ENCODE assay signal across 11 cellular contexts in the genomic region with DNA sequence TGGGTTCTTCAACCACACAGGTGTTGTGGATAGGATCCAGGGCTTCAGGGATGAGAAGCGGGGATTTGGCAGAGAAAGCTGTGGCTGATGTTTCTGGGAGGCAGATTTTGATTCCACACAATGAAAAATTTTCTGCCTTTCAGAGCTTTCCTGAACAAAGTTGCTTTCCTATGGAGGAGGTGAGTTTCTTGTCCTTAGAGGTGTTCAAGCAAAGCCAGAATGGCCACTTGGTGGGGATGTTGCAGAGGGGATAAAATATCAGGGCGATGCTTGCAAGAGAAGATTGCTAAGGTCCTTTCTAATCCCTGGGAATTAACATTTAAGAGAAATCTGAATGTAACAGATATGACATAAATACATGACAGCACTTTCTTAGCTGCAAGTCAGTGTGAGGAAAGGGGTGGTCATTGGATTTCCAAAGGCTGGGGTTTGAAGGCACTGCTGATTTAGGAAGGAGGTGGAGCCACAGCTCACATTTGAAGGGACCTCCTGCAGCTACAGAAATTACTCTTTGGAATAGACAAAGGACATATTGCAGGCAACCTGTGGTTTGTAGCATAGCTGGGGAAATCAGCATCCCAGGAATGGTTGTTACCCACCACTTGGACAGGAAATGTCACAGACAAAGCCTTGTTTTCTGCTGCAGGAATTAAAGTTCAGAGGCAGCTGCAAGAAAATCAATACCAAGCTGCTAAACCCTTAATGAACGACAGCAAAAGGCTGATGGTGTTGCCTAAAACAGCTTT.
DNase-seq lines count a peak whose midpoint lies in the region; ATAC-seq and TF ChIP-seq lines count a peak whose summit lies in the region.
"Had no signal": no experiment of that assay in that cellular context is flagged by ENCODE, and none has a peak within 500 bp of the region (broad histone marks: within the 10 kb centered on the region; RNA-seq: fewer than 3 reads in every experiment).

No MANE protein-coding gene starts in this region.

- no peak overlapping the region for H2BK12ac ChIP-seq in H9 (ENCODE audit: insufficient read length, low read depth, low read length)

- H3K23me2 ChIP-seq in H9 (ENCODE audit: insufficient read length, low read depth, low read length, poor library complexity, severe bottlenecking) = peaks cover 3% of the 10 kb centered on the region

- no peak overlapping the region for H4K91ac ChIP-seq in H9 (ENCODE audit: insufficient read length, low read depth, low read length)

- no peak overlapping the region for H3K18ac ChIP-seq in H9 (ENCODE audit: insufficient read length, low read depth, low read length)

- DNase-seq in DMS114 treated with DMSO at 0.1 percent for 48 hours (lab: John Stamatoyannopoulos, UW; ENCODE audit: unreplicated experiment) = peak; percentile 1
- peak; percentile 37 for DNase-seq in H9
- DNase-seq in OCI-M1 (lab: John Stamatoyannopoulos, UW) = peak; percentile 12
- peak; percentile 45 for DNase-seq in inferior parietal cortex (ENCODE audit: extremely low spot score)
- DNase-seq in activated CD8-positive, alpha-beta memory T cell treated with anti-CD3 and anti-CD28 coated beads, Interleukin-2, amount 10 ng/mL, durations not matched to agents 7 days and 5 days = no peak
- DNase-seq in thyroid gland = no peak
- DNase-seq: EL, naive B cell, NCI-H1694, T1000 had no signal

- no peak overlapping the region for H2BK120ac ChIP-seq in H9 (ENCODE audit: low read depth, low read length, poor library complexity, severe bottlenecking)

- no peak overlapping the region for H4K5ac ChIP-seq in H9 (ENCODE audit: insufficient read length, low read depth, low read length)

- no peak for TF ChIP-seq POLR2A in thyroid gland (IDR thresholded peaks at IDR 0.05)

- H3K27ac Mint-ChIP-seq in H9 = no peak overlapping the region
- no peak overlapping the region for H3K27ac Mint-ChIP-seq in activated CD8-positive, alpha-beta memory T cell treated with anti-CD3 and anti-CD28 coated beads, Interleukin-2, amount 10 ng/mL, durations not matched to agents 7 days and 5 days
- H3K27ac Mint-ChIP-seq: naive B cell had no signal

- H2AFZ ChIP-seq in H9 (ENCODE audit: low read length) = no peak overlapping the region

- H2BK20ac ChIP-seq in H9 (ENCODE audit: low read depth, low read length, poor library complexity, severe bottlenecking) = no peak overlapping the region

- no peak overlapping the region for H3K4me3 Mint-ChIP-seq in H9
- no peak overlapping the region for H3K4me3 Mint-ChIP-seq in activated CD8-positive, alpha-beta memory T cell treated with anti-CD3 and anti-CD28 coated beads, Interleukin-2, amount 10 ng/mL, durations not matched to agents 7 days and 5 days
- H3K4me3 Mint-ChIP-seq: naive B cell had no signal

- H4K20me1 ChIP-seq in H9 (ENCODE audit: control insufficient read depth, insufficient read depth, insufficient read length) = no peaks in the 10 kb centered on the region

- H2BK15ac ChIP-seq in H9 (ENCODE audit: low read depth, low read length) = no peak overlapping the region

- H3K4me1 ChIP-seq in H9 (ENCODE audit: insufficient read depth, low read length) (peaks cover 8% of the 10 kb centered on the region), thyroid gland (no peaks in the 10 kb centered on the region)

- no peak overlapping the region for H3K23ac ChIP-seq in H9 (ENCODE audit: insufficient read length, low read depth, low read length)

- H3K4me1 Mint-ChIP-seq in H9 = peaks cover 23 to 35% of the 10 kb centered on the region in 2 experiments
- H3K4me1 Mint-ChIP-seq in activated CD8-positive, alpha-beta memory T cell treated with anti-CD3 and anti-CD28 coated beads, Interleukin-2, amount 10 ng/mL, durations not matched to agents 7 days and 5 days = no peaks in the 10 kb centered on the region
- H3K4me1 Mint-ChIP-seq: naive B cell had no signal

- H3K14ac ChIP-seq in H9 (ENCODE audit: insufficient read depth, low read length) = no peak overlapping the region

- no peak overlapping the region for H3K4me2 ChIP-seq in H9 (ENCODE audit: insufficient read depth, insufficient read length, low read length)

- peaks cover 0 to 2% of the 10 kb centered on the region in 2 experiments; a peak in 2 of 5 replicates for H3K9me3 Mint-ChIP-seq in H9
- H3K9me3 Mint-ChIP-seq in activated CD8-positive, alpha-beta memory T cell treated with anti-CD3 and anti-CD28 coated beads, Interleukin-2, amount 10 ng/mL, durations not matched to agents 7 days and 5 days (ENCODE audit: low read depth) = no peaks in the 10 kb centered on the region

- H2AK5ac ChIP-seq in H9 (ENCODE audit: insufficient read length, low read length) = no peak overlapping the region

- H3K9me3 ChIP-seq in H9 (ENCODE audit: control insufficient read depth, low read depth, low read length) = no peaks in the 10 kb centered on the region
- H3K9me3 ChIP-seq in thyroid gland = no peaks in the 10 kb centered on the region

- ATAC-seq in GM19351 (IDR thresholded peaks at IDR 0.05; ENCODE audit: unreplicated experiment) = no peak
- no peak for ATAC-seq in activated CD8-positive, alpha-beta memory T cell treated with anti-CD3 and anti-CD28 coated beads, Interleukin-2, amount 10 ng/mL, durations not matched to agents 7 days and 5 days

- no peak overlapping the region for H3K4ac ChIP-seq in H9 (ENCODE audit: low read depth, low read length)

- intact Hi-C loops in thyroid gland (cut with DNase I) = no loop called here

- no peak overlapping the region for H3T11ph ChIP-seq in H9 (ENCODE audit: low read length)

- H4K8ac ChIP-seq in H9 (replicated peaks; ENCODE audit: insufficient read length, low read depth, low read length) = no peak overlapping the region

- H3K27me3 Mint-ChIP-seq in H9 (ENCODE audit: low read depth) = no peaks in the 10 kb centered on the region
- H3K27me3 Mint-ChIP-seq in activated CD8-positive, alpha-beta memory T cell treated with anti-CD3 and anti-CD28 coated beads, Interleukin-2, amount 10 ng/mL, durations not matched to agents 7 days and 5 days = no peaks in the 10 kb centered on the region

- no peaks in the 10 kb centered on the region for H3K79me1 ChIP-seq in H9 (ENCODE audit: insufficient read depth, low read depth, low read length, poor library complexity, severe bottlenecking)

- no peaks in the 10 kb centered on the region for H3K36me3 Mint-ChIP-seq in H9 (ENCODE audit: insufficient read depth in 1 of 3, low read depth in 3 of 3)
- H3K36me3 Mint-ChIP-seq in activated CD8-positive, alpha-beta memory T cell treated with anti-CD3 and anti-CD28 coated beads, Interleukin-2, amount 10 ng/mL, durations not matched to agents 7 days and 5 days = no peaks in the 10 kb centered on the region
- H3K36me3 Mint-ChIP-seq: naive B cell had no signal

- H3K79me2 ChIP-seq in H9 (ENCODE audit: insufficient read depth, low read length) = no peaks in the 10 kb centered on the region; the same call in 1 of the 2 replicates

- no CpG with 5 or more reads among the region's 3 CpGs for WGBS in H9 (ENCODE audit: extremely low coverage, insufficient read length, low lambda C conversion rate)
- 69 to 74% methylated on average over 3 of the region's 3 CpGs for WGBS in thyroid gland, 2 donors

- no peak overlapping the region for H3K4me3 ChIP-seq in thyroid gland (replicated peaks in 1 of 3)

- CTCF ChIA-PET in activated CD8-positive, alpha-beta memory T cell treated with anti-CD3 and anti-CD28 coated beads, Interleukin-2, amount 10 ng/mL, durations not matched to agents 7 days and 5 days (lab: Charles Lee) = no interaction called here

- H3K27ac ChIP-seq in H9 (ENCODE audit: insufficient read length, low read depth, low read length) (no peak overlapping the region), thyroid gland (no peak overlapping the region)

- H3K9ac ChIP-seq in H9 (ENCODE audit: extremely low read depth, insufficient read length, low read length) = no peak overlapping the region

- peak; percentile 48; the same call in 2 of the 3 replicates for TF ChIP-seq CTCF in H9 (conservative IDR thresholded peaks at IDR 0.05)
- TF ChIP-seq CTCF in thyroid gland (IDR thresholded peaks at IDR 0.05) = no peak

- H3K36me3 ChIP-seq in thyroid gland = no peaks in the 10 kb centered on the region

- H3K56ac ChIP-seq in H9 (ENCODE audit: insufficient read length, low read depth, low read length) = no peak overlapping the region

- H3K27me3 ChIP-seq in H9 (ENCODE audit: insufficient read depth, low read length) (no peaks in the 10 kb centered on the region), thyroid gland (no peaks in the 10 kb centered on the region)

- H2BK5ac ChIP-seq in H9 (ENCODE audit: insufficient read length, low read length) = no peak overlapping the region

Comparison
In these comparisons a context has a peak if more than half of its experiments do, and no peak if none do; other contexts are left out.
1. DNase-seq: peak in DMS114 treated with DMSO at 0.1 percent for 48 hours (single experiment), H9 (single experiment), OCI-M1 (single experiment) and inferior parietal cortex (single experiment); none in activated CD8-positive, alpha-beta memory T cell treated with anti-CD3 and anti-CD28 coated beads, Interleukin-2, amount 10 ng/mL, durations not matched to agents 7 days and 5 days (single experiment) and thyroid gland (0 of 2).